ENCODE assay signal across 11 cellular contexts in genomic region chr17:78179372-78179771, GRCh38. TPM values are rescaled to one million over a fixed set of nuclear protein-coding genes. Genes with fewer than 3 reads are reported as not detected.
DNase-seq lines count a peak whose midpoint lies in the region; ATAC-seq and TF ChIP-seq lines count a peak whose summit lies in the region.
"Had no signal": no experiment of that assay in that cellular context is flagged by ENCODE, and none has a peak within 500 bp of the region (broad histone marks: within the 10 kb centered on the region; RNA-seq: fewer than 3 reads in every experiment).

No MANE protein-coding gene starts in this region.

- H3K27ac ChIP-seq in mammary epithelial cell (ENCODE audit: insufficient read depth, low read depth, low read length) (no peak overlapping the region), mesenchymal stem cell (ENCODE audit: low read length, poor library complexity, severe bottlenecking) (no peak overlapping the region), transverse colon (peak overlapping the region; percentile 70 to 83 (median 72))

- H2BK5ac ChIP-seq in mesenchymal stem cell (ENCODE audit: low read depth, low read length, poor library complexity, severe bottlenecking): no peak overlapping the region

- DNase-seq in MCF 10A (ENCODE audit: unreplicated experiment) (peak; percentile 74), mammary epithelial cell (no peak), chondrocyte (ENCODE audit: low spot score) (no peak), mesenchymal stem cell (peak; percentile 86), transverse colon (no peak), GM20000 (ENCODE audit: low spot score) (no peak)
- DNase-seq: activated naive CD4-positive, alpha-beta T cell had no signal

- no peak overlapping the region for H2BK12ac ChIP-seq in mesenchymal stem cell (ENCODE audit: low read length in 2 of 2)

- H3K4me2 ChIP-seq in mammary epithelial cell (ENCODE audit: insufficient read depth, low read depth, low read length): no peak overlapping the region
- H3K4me2 ChIP-seq in mesenchymal stem cell (ENCODE audit: low read length, poor library complexity, severe bottlenecking): no peak overlapping the region

- no peak overlapping the region for H3K23ac ChIP-seq in mesenchymal stem cell (ENCODE audit: low read length in 2 of 2)

- H3K79me1 ChIP-seq in mesenchymal stem cell (replicated peaks; ENCODE audit: low read length, poor library complexity, severe bottlenecking): peaks cover 8% of the 10 kb centered on the region

- no peak for TF ChIP-seq EP300 in transverse colon (IDR thresholded peaks at IDR 0.05; ENCODE audit: low read depth)

- H3K27me3 Mint-ChIP-seq in MCF 10A (ENCODE audit: insufficient read depth, unreplicated experiment): no peaks in the 10 kb centered on the region
- no peaks in the 10 kb centered on the region for H3K27me3 Mint-ChIP-seq in chondrocyte (ENCODE audit: low read depth)

- peak overlapping the region in 1 of 2 experiments; percentile 12 for H3K4ac ChIP-seq in mesenchymal stem cell (ENCODE audit: low read depth in 1 of 2, low read length in 2 of 2)

- no peak overlapping the region for H3K4me3 ChIP-seq in mammary epithelial cell (replicated peaks in 1 of 3; ENCODE audit: insufficient read depth in 1 of 3, low read depth in 2 of 3, low read length in 3 of 3)
- H3K4me3 ChIP-seq in mesenchymal stem cell (ENCODE audit: insufficient read depth in 1 of 2, low read depth in 1 of 2, low read length in 2 of 2): no peak overlapping the region
- no peak overlapping the region for H3K4me3 ChIP-seq in transverse colon

- TF ChIP-seq CTCF in MCF 10A (IDR thresholded peaks at IDR 0.05; ENCODE audit: unreplicated experiment) (no peak), mammary epithelial cell (conservative IDR thresholded peaks at IDR 0.05 in 1 of 2, IDR thresholded peaks at IDR 0.05 in 1 of 2; ENCODE audit: extremely low read depth in 1 of 2, insufficient read depth in 1 of 2, low read depth in 1 of 2, low read length in 2 of 2) (no peak), chondrocyte (IDR thresholded peaks at IDR 0.05) (no peak), transverse colon (IDR thresholded peaks at IDR 0.05) (no peak), GM20000 (IDR thresholded peaks at IDR 0.05; ENCODE audit: extremely low read depth, missing control alignments) (no peak)

- BruUV-seq in MCF 10A (replicated peaks; lab: Mats Ljungman, UMichigan): no TSS peak
- BruUV-seq in mammary epithelial cell (replicated peaks; lab: Mats Ljungman, UMichigan): no TSS peak

- H3K27ac Mint-ChIP-seq in MCF 10A (ENCODE audit: low read depth, unreplicated experiment): peak overlapping the region; percentile 8
- H3K27ac Mint-ChIP-seq in chondrocyte (ENCODE audit: unreplicated experiment): peak overlapping the region; percentile 60

- in situ Hi-C loops in mammary epithelial cell (cut with MboI; ENCODE audit: low sequenced_read_pairs in 2 of 2): loop anchor here in 1 of 2 donors (5.0 kb wide), 1 partner anchor 67 kb away; no protein-coding TSS in a partner anchor
- in situ Hi-C loops in transverse colon (cut with MboI; ENCODE audit: low pct_ligation_motif_present in 1 of 4, low pct_unique_long_range_greater_than_20kb in 1 of 4, low sequenced_read_pairs in 3 of 4): loop anchor here in 2 of 4 donors (10.0 kb wide), 1 partner anchor 65 kb away; no protein-coding TSS in a partner anchor

- peaks cover 6% of the 10 kb centered on the region for H3K79me2 ChIP-seq in mammary epithelial cell (ENCODE audit: insufficient read depth, low read length)

- 79% methylated on average over 13 of the region's 17 CpGs for WGBS in mammary epithelial cell (ENCODE audit: low coverage, missing lambda C conversion rate)
- 81% methylated on average over 17 of the region's 17 CpGs for WGBS in mesenchymal stem cell
- 77% methylated on average over 17 of the region's 17 CpGs; no CpG with 5 or more reads in 1 of the 2 donors for WGBS in transverse colon (ENCODE audit: low coverage in 1 of 2), 2 donors

- TF ChIP-seq POLR2A in transverse colon (IDR thresholded peaks at IDR 0.05): no peak
- TF ChIP-seq POLR2A in GM18505 (IDR thresholded peaks at IDR 0.05; ENCODE audit: borderline replicate concordance, extremely low read depth, insufficient read depth, insufficient read length): no peak

- H4K91ac ChIP-seq in mesenchymal stem cell (ENCODE audit: low read length): peak overlapping the region; percentile 67

- H3K4me3 Mint-ChIP-seq in MCF 10A (ENCODE audit: unreplicated experiment): no peak overlapping the region
- no peak overlapping the region for H3K4me3 Mint-ChIP-seq in chondrocyte (ENCODE audit: unreplicated experiment)
- H3K4me3 Mint-ChIP-seq: neural crest cell had no signal

- dilution Hi-C loops in mammary epithelial cell (cut with HindIII; ENCODE audit: low sequenced_read_pairs): loop anchor here (5.0 to 10.0 kb wide), 3 partner anchors 37 to 365 kb away; no protein-coding TSS in a partner anchor

- peaks cover 9% of the 10 kb centered on the region for H3K4me1 Mint-ChIP-seq in MCF 10A (ENCODE audit: insufficient read depth, unreplicated experiment)
- H3K4me1 Mint-ChIP-seq in chondrocyte (ENCODE audit: low read depth): peaks cover 18% of the 10 kb centered on the region

- ATAC-seq in GM18505 (IDR thresholded peaks at IDR 0.05; ENCODE audit: unreplicated experiment) (no peak), GM21367 (IDR thresholded peaks at IDR 0.05; ENCODE audit: unreplicated experiment) (no peak)

- H3K4me1 ChIP-seq in mammary epithelial cell (ENCODE audit: insufficient read depth, low read length) (peaks cover 4% of the 10 kb centered on the region), mesenchymal stem cell (ENCODE audit: control insufficient read depth, insufficient read depth, low read depth, low read length) (peaks cover 25% of the 10 kb centered on the region), transverse colon (peaks cover 26 to 56% (median 44%) of the 10 kb centered on the region in 4 donors)

- intact Hi-C loops in MCF 10A (cut with micrococcal nuclease): no loop called here
- intact Hi-C loops in mammary epithelial cell (cut with micrococcal nuclease): no loop called here
- intact Hi-C loops in transverse colon (cut with DNase I; ENCODE audit: low total_unique reads): loop anchor here (5.0 kb wide), 1 partner anchor 67 kb away; no protein-coding TSS in a partner anchor

- H3K36me3 ChIP-seq in mammary epithelial cell (ENCODE audit: insufficient read depth, low read length) (peaks cover 6% of the 10 kb centered on the region), mesenchymal stem cell (ENCODE audit: control insufficient read depth in 1 of 2, insufficient read depth in 2 of 2, low read depth in 1 of 2, low read length in 2 of 2) (peaks cover 0 to 17% of the 10 kb centered on the region in 2 experiments), transverse colon (no peaks in the 10 kb centered on the region)

- no peaks in the 10 kb centered on the region for H3K9me3 Mint-ChIP-seq in MCF 10A (ENCODE audit: unreplicated experiment)
- no peaks in the 10 kb centered on the region for H3K9me3 Mint-ChIP-seq in chondrocyte (ENCODE audit: low read depth)
- H3K9me3 Mint-ChIP-seq: neural crest cell had no signal

- peak overlapping the region in 1 of 2 experiments; percentile 61 for H3K18ac ChIP-seq in mesenchymal stem cell (ENCODE audit: low read depth in 1 of 2, low read length in 2 of 2)

- H3K27me3 ChIP-seq in mammary epithelial cell (ENCODE audit: insufficient read depth, low read length) (no peaks in the 10 kb centered on the region), mesenchymal stem cell (ENCODE audit: control insufficient read depth in 1 of 2, insufficient read depth in 1 of 2, low read length in 2 of 2) (no peaks in the 10 kb centered on the region), transverse colon (no peaks in the 10 kb centered on the region)

- POLR2A ChIA-PET in MCF 10A (lab: Yijun Ruan, JAX): interaction anchor here (0.5 to 0.7 kb wide), 2 partner anchors 51 to 213 kb away, joined by 3 read pairs; no protein-coding TSS in a partner anchor

- no peak overlapping the region for H2BK120ac ChIP-seq in mesenchymal stem cell (ENCODE audit: low read depth, low read length)

- no peaks in the 10 kb centered on the region for H4K20me1 ChIP-seq in mammary epithelial cell (ENCODE audit: insufficient read depth, low read length)

- H2AFZ ChIP-seq in mammary epithelial cell (ENCODE audit: low read depth, low read length) (no peak overlapping the region), mesenchymal stem cell (ENCODE audit: low read depth, low read length) (no peak overlapping the region)

- no peak overlapping the region for H2AK5ac ChIP-seq in mesenchymal stem cell (ENCODE audit: low read length, severe bottlenecking)

- H3K9ac ChIP-seq in mammary epithelial cell (ENCODE audit: insufficient read depth, low read length) (no peak overlapping the region), mesenchymal stem cell (ENCODE audit: low read length) (no peak overlapping the region)

- H3K36me3 Mint-ChIP-seq in MCF 10A (ENCODE audit: insufficient read depth, unreplicated experiment): peaks cover 19% of the 10 kb centered on the region
- no peaks in the 10 kb centered on the region for H3K36me3 Mint-ChIP-seq in chondrocyte (ENCODE audit: low read depth)

- H3K9me3 ChIP-seq in mammary epithelial cell (replicated peaks; ENCODE audit: insufficient read depth, low read length): no peaks in the 10 kb centered on the region
- no peaks in the 10 kb centered on the region for H3K9me3 ChIP-seq in mesenchymal stem cell (ENCODE audit: control insufficient read depth, low read length)
- H3K9me3 ChIP-seq in transverse colon: no peaks in the 10 kb centered on the region

- CTCF ChIA-PET in MCF 10A (lab: Yijun Ruan, JAX): interaction anchor here (1.1 kb wide), 1 partner anchor 67 kb away, joined by 3 read pairs; no protein-coding TSS in a partner anchor
- CTCF ChIA-PET in mammary epithelial cell (lab: Charles Lee; ENCODE audit: low non-redundant PET): no interaction called here

- H3K14ac ChIP-seq in mesenchymal stem cell (ENCODE audit: low read length in 2 of 2): no peak overlapping the region

- peak overlapping the region; percentile 12 for H4K8ac ChIP-seq in mesenchymal stem cell (ENCODE audit: low read length)

- H2BK15ac ChIP-seq in mesenchymal stem cell (ENCODE audit: low read depth, poor library complexity, severe bottlenecking): no peak overlapping the region

RNA-seq across cellular contexts. Expression of gene TK1, which starts 7.5 kb away (rescaled TPM):
- total RNA-seq in MCF 10A (2022) (8.5 and 21.4 TPM in 2 replicates), mammary epithelial cell (10 to 100 TPM in 1 of 2 donors, 1 to 10 TPM in 1; 7.7 to 79.5 TPM), chondrocyte (21.1 to 29.5 TPM (median 23.4 TPM) in 3 replicates), transverse colon (10 to 100 TPM in 1 of 4 donors, 1 to 10 TPM in 3; 7.4 to 27.9 (median 9.4) TPM)
- polyA plus RNA-seq in mammary epithelial cell: 155 TPM
- 121 TPM for polyA minus RNA-seq in mammary epithelial cell
- polyA plus RNA-seq in mesenchymal stem cell (2013, experiment 1 of 2): 20.4 TPM
- 21.2 TPM for polyA plus RNA-seq in mesenchymal stem cell (2013, experiment 2 of 2)

RNA-seq across cellular contexts. Expression of gene AFMID, which starts 7.8 kb away (rescaled TPM):
- total RNA-seq in MCF 10A (2022) (18.7 and 22.2 TPM in 2 replicates), mammary epithelial cell (10 to 100 TPM; 16.5 to 32.5 TPM), chondrocyte (25.5 to 31.7 TPM (median 28.3 TPM) in 3 replicates), transverse colon (10 to 100 TPM; 33.7 to 82.4 (median 60.4) TPM)
- 21.2 TPM for polyA plus RNA-seq in mammary epithelial cell
- polyA minus RNA-seq in mammary epithelial cell: 59.7 TPM
- polyA plus RNA-seq in mesenchymal stem cell (2013, experiment 1 of 2): 42.7 TPM
- 42.4 TPM for polyA plus RNA-seq in mesenchymal stem cell (2013, experiment 2 of 2)

RNA-seq across cellular contexts. Expression of gene SYNGR2, which starts 11.0 kb away (rescaled TPM):
- total RNA-seq in MCF 10A (2022) (52.2 and 54.2 TPM in 2 replicates), mammary epithelial cell (10 to 100 TPM; 39.0 to 72.6 TPM), chondrocyte (35.1 to 57.6 TPM (median 52.3 TPM) in 3 replicates), transverse colon (100 to 1,000 TPM; 102 to 121 (median 106) TPM)
- 48.7 TPM for polyA plus RNA-seq in mammary epithelial cell
- polyA minus RNA-seq in mammary epithelial cell: 53.3 TPM
- polyA plus RNA-seq in mesenchymal stem cell (2013, experiment 1 of 2): 42.5 TPM
- polyA plus RNA-seq in mesenchymal stem cell (2013, experiment 2 of 2): 43.7 TPM

RNA-seq across cellular contexts. Expression of gene C17orf99, which starts 33.2 kb away (rescaled TPM):
- total RNA-seq in MCF 10A (2022): not detected in 2 replicates
- under 1 TPM; 0.17 to 0.80 TPM for total RNA-seq in mammary epithelial cell
- polyA plus RNA-seq in mammary epithelial cell: 0.14 TPM
- not detected for polyA minus RNA-seq in mammary epithelial cell
- not detected in 3 replicates for total RNA-seq in chondrocyte
- polyA plus RNA-seq in mesenchymal stem cell (2013, experiment 1 of 2): not detected
- not detected for polyA plus RNA-seq in mesenchymal stem cell (2013, experiment 2 of 2)
- total RNA-seq in transverse colon: not detected
- total RNA-seq: glomerular endothelial cell, neural crest cell had no signal

RNA-seq across cellular contexts. Expression of gene BIRC5, which starts 34.7 kb away (rescaled TPM):
- total RNA-seq in MCF 10A (2022) (24.6 and 45.6 TPM in 2 replicates), mammary epithelial cell (10 to 100 TPM in 1 of 2 donors, under 1 TPM in 1; 0.83 to 44.8 TPM), chondrocyte (10.2 to 11.6 TPM (median 10.9 TPM) in 3 replicates), transverse colon (1 to 10 TPM; 1.2 to 7.9 (median 3.6) TPM)
- polyA plus RNA-seq in mammary epithelial cell: 52.0 TPM
- 33.8 TPM for polyA minus RNA-seq in mammary epithelial cell
- 8.4 TPM for polyA plus RNA-seq in mesenchymal stem cell (2013, experiment 1 of 2)
- polyA plus RNA-seq in mesenchymal stem cell (2013, experiment 2 of 2): 6.9 TPM

Comparison
In these comparisons a context has a peak if more than half of its experiments do, and no peak if none do; other contexts are left out.
1. DNase-seq: peak in MCF 10A (single experiment) and mesenchymal stem cell (single experiment); none in mammary epithelial cell (single experiment), chondrocyte (single experiment), transverse colon (single experiment) and GM20000 (single experiment).
2. H3K27ac ChIP-seq: peak in transverse colon (4 of 4); none in mammary epithelial cell (single experiment) and mesenchymal stem cell (single experiment).